In the genomic region with DNA sequence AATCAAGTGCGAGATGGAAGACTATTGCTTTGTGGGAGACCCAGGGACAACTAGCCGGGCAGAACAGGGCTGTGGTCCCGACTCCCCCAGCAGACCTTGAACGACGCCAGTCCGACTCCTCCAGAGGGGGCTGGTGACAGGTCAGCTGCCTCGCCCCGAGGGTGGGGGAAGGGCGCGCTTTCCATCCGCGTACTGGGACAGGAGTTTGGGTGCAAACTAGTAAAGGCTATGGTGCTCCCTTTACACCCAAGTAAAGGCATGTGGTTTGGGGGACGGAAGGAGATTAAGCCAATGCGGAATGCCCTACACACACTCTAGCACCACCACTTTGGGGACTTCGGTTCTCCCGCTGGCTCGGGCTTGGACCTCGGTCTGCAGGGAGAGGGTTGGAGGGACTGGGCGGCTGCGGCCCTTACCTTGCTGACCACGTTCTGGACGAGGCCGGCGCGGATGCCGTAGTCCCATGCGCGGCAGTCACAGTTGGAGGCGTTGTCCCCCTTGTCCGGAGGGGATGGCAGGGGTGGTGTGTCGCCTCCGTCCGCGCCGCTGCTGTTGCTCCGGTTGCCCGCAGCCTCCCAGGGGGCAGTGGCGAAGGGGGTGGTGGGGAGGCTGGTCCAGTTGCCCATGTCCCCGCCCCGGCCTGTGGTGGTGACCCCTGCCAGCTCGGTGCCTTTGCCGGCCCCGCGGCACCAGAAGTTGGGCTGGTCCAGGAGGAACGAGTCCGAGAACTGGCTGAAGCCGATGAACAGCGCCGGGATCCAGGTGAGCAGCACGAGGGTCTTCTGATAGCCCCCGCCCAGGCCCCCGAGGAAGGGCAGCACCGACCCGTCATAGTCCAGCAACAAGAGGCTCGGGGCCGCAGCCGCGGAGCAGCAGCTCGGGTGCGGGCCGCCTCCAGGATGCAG, we compare ENCODE assay signal across 7 cellular contexts. TPM values are rescaled to one million over a fixed set of nuclear protein-coding genes. Genes with fewer than 3 reads are reported as not detected.
DNase-seq lines count a peak whose midpoint lies in the region; ATAC-seq, FAIRE-seq and TF ChIP-seq lines count a peak whose summit lies in the region.

No MANE protein-coding gene starts in this region.

- H3K4me1 Mint-ChIP-seq in natural killer cell treated with Interleukin-12 subunit alpha and Interleukin-12 subunit beta and Interleukin-15 and Interleukin-18, amount 100 ng/mL, for 72 hours (ENCODE audit: low read depth in 2 of 2): peaks cover 5 to 7% of the 10 kb centered on the region in 2 donors

- H3K27me3 Mint-ChIP-seq in natural killer cell treated with Interleukin-12 subunit alpha and Interleukin-12 subunit beta and Interleukin-15 and Interleukin-18, amount 100 ng/mL, for 72 hours: peaks cover 27 to 44% of the 10 kb centered on the region in 2 donors

- peak overlapping the region; percentile 50 for H3K4me2 ChIP-seq in endothelial cell of umbilical vein (ENCODE audit: insufficient read depth, low read length)

- H3K79me2 ChIP-seq in endothelial cell of umbilical vein (ENCODE audit: control insufficient read depth, insufficient read depth, low read length): no peaks in the 10 kb centered on the region

- H3K9me3 ChIP-seq in Panc1 (ENCODE audit: control insufficient read depth, insufficient read depth, low read depth, low read length) (no peaks in the 10 kb centered on the region), endothelial cell of umbilical vein (replicated peaks; ENCODE audit: control insufficient read depth, insufficient read depth, low read length) (no peaks in the 10 kb centered on the region), muscle layer of duodenum (ENCODE audit: control insufficient read depth in 1 of 2, low read length in 2 of 2) (no peaks in the 10 kb centered on the region)

- in situ Hi-C loops in GM13976 (cut with MboI; ENCODE audit: low sequenced_read_pairs, unreplicated experiment) (loop anchor here (25.0 kb wide), 1 partner anchor 168 kb away; no protein-coding TSS in a partner anchor), Panc1 (cut with HindIII; ENCODE audit: low pct_unique_long_range_greater_than_20kb, low sequenced_read_pairs) (no loop called here)

- intact Hi-C loops in Panc1 (cut with micrococcal nuclease; ENCODE audit: unreplicated experiment): loop anchor here (10.0 kb wide), 2 partner anchors 161 to 279 kb away; no protein-coding TSS in a partner anchor
- intact Hi-C loops in endothelial cell of umbilical vein (cut with micrococcal nuclease): loop anchor here (1.0 to 5.0 kb wide), 3 partner anchors 107 to 277 kb away; no protein-coding TSS in a partner anchor

- H3K9me3 Mint-ChIP-seq in natural killer cell treated with Interleukin-12 subunit alpha and Interleukin-12 subunit beta and Interleukin-15 and Interleukin-18, amount 100 ng/mL, for 72 hours: no peaks in the 10 kb centered on the region

- DNase-seq in GM13976 (ENCODE audit: low spot score) (peak; percentile 48), Panc1 (ENCODE audit: low read depth, low spot score) (no peak), endothelial cell of umbilical vein (ENCODE audit: low read depth, low spot score) (peak; percentile 24), HuH-7 (ENCODE audit: low spot score) (no peak), HK-2 (ENCODE audit: unreplicated experiment) (no peak)
- no peak for DNase-seq in natural killer cell treated with Interleukin-12 subunit alpha and Interleukin-12 subunit beta and Interleukin-15 and Interleukin-18, amount 100 ng/mL, for 72 hours (ENCODE audit: low spot score)

- dilution Hi-C loops in endothelial cell of umbilical vein (cut with MboI; ENCODE audit: extremely low pct_ligation_motif_present, low sequenced_read_pairs): no loop called here

- peak; percentile 24 for ATAC-seq in Panc1
- ATAC-seq in natural killer cell treated with Interleukin-12 subunit alpha and Interleukin-12 subunit beta and Interleukin-15 and Interleukin-18, amount 100 ng/mL, for 72 hours: no peak

- TF ChIP-seq CTCF in GM13976 (IDR thresholded peaks at IDR 0.05; ENCODE audit: borderline replicate concordance, control extremely low read depth, extremely low read depth, insufficient read depth, missing control alignments) (no peak), Panc1 (IDR thresholded peaks at IDR 0.05) (no peak), endothelial cell of umbilical vein (IDR thresholded peaks at IDR 0.05; ENCODE audit: extremely low read depth in 1 of 2, insufficient read depth in 1 of 2, low read depth in 1 of 2, low read length in 2 of 2) (peak in 1 of 2 donors; percentile 6)

- BruUV-seq in Panc1 (replicated peaks; lab: Mats Ljungman, UMichigan) (no TSS peak), endothelial cell of umbilical vein (replicated peaks; lab: Mats Ljungman, UMichigan) (no TSS peak)

- peak overlapping the region; percentile 39 to 40 for H3K4me3 ChIP-seq in Panc1 (ENCODE audit: low read depth in 2 of 2, low read length in 2 of 2)
- H3K4me3 ChIP-seq in endothelial cell of umbilical vein (replicated peaks in 1 of 3; ENCODE audit: insufficient read depth in 1 of 3, low read depth in 1 of 3, low read length in 3 of 3): peak overlapping the region in 2 of 3 experiments; percentile 30 to 67
- peak overlapping the region; percentile 60 to 84 for H3K4me3 ChIP-seq in muscle layer of duodenum (ENCODE audit: low read depth in 1 of 2, low read length in 2 of 2)

- H3K9ac ChIP-seq in endothelial cell of umbilical vein (replicated peaks; ENCODE audit: extremely low read depth, insufficient read depth, low read length): no peak overlapping the region

- H3K4me3 Mint-ChIP-seq in natural killer cell treated with Interleukin-12 subunit alpha and Interleukin-12 subunit beta and Interleukin-15 and Interleukin-18, amount 100 ng/mL, for 72 hours: no peak overlapping the region

- no peaks in the 10 kb centered on the region for H3K9me1 ChIP-seq in endothelial cell of umbilical vein (replicated peaks; ENCODE audit: control insufficient read depth, extremely low read depth, insufficient read depth, low read length)

- no peak for FAIRE-seq in endothelial cell of umbilical vein (lab: Jason Lieb, UNC)

- H3K4me1 ChIP-seq in Panc1 (ENCODE audit: control insufficient read depth, insufficient read depth, low read length) (peaks cover 16% of the 10 kb centered on the region), endothelial cell of umbilical vein (ENCODE audit: control insufficient read depth, extremely low read depth, insufficient read depth, low read length) (peaks cover 5% of the 10 kb centered on the region), muscle layer of duodenum (ENCODE audit: control insufficient read depth in 1 of 2, insufficient read depth in 2 of 2, low read length in 2 of 2) (peaks cover 7 to 36% of the 10 kb centered on the region in 2 donors)

- peaks cover 6% of the 10 kb centered on the region for H3K36me3 Mint-ChIP-seq in natural killer cell treated with Interleukin-12 subunit alpha and Interleukin-12 subunit beta and Interleukin-15 and Interleukin-18, amount 100 ng/mL, for 72 hours

- TF ChIP-seq POLR2A in endothelial cell of umbilical vein (IDR thresholded peaks at IDR 0.05; ENCODE audit: low read depth, low read length): no peak

- H2AFZ ChIP-seq in endothelial cell of umbilical vein (ENCODE audit: low read depth, low read length): peak overlapping the region; percentile 46

- H3K36me3 ChIP-seq in Panc1 (ENCODE audit: control insufficient read depth, insufficient read depth, low read length) (no peaks in the 10 kb centered on the region), endothelial cell of umbilical vein (ENCODE audit: control insufficient read depth in 2 of 2, extremely low read depth in 1 of 2, insufficient read depth in 2 of 2, low read length in 2 of 2) (no peaks in the 10 kb centered on the region), muscle layer of duodenum (ENCODE audit: control insufficient read depth in 1 of 2, insufficient read depth in 2 of 2, low read length in 2 of 2) (no peaks in the 10 kb centered on the region)

- no peaks in the 10 kb centered on the region for H4K20me1 ChIP-seq in endothelial cell of umbilical vein (replicated peaks; ENCODE audit: control insufficient read depth, extremely low read depth, insufficient read depth, low read length)

- POLR2A ChIA-PET in Panc1 (lab: Charles Lee): no interaction called here
- POLR2A ChIA-PET in endothelial cell of umbilical vein (lab: Charles Lee): no interaction called here

- H3K27ac Mint-ChIP-seq in natural killer cell treated with Interleukin-12 subunit alpha and Interleukin-12 subunit beta and Interleukin-15 and Interleukin-18, amount 100 ng/mL, for 72 hours: no peak overlapping the region

- H3K27ac ChIP-seq in Panc1 (ENCODE audit: low read length) (no peak overlapping the region), endothelial cell of umbilical vein (ENCODE audit: insufficient read depth, low read depth, low read length) (no peak overlapping the region), muscle layer of duodenum (ENCODE audit: low read length) (peak overlapping the region; percentile 40)

- CTCF ChIA-PET in Panc1 (lab: Charles Lee): no interaction called here
- CTCF ChIA-PET in endothelial cell of umbilical vein (lab: Charles Lee): interaction anchor here (1.1 to 1.6 kb wide), 4 partner anchors 10 to 38 kb away, joined by 3 to 5 read pairs (median 4); no protein-coding TSS in a partner anchor

- peaks cover 15% of the 10 kb centered on the region for H3K27me3 ChIP-seq in Panc1 (ENCODE audit: control insufficient read depth, insufficient read depth, low read length)
- peaks cover 7 to 20% of the 10 kb centered on the region in 2 experiments for H3K27me3 ChIP-seq in endothelial cell of umbilical vein (ENCODE audit: control insufficient read depth in 2 of 2, insufficient read depth in 2 of 2, low read length in 2 of 2)
- peaks cover 8% of the 10 kb centered on the region for H3K27me3 ChIP-seq in muscle layer of duodenum (ENCODE audit: low read depth, low read length)

TF ChIP-seq in endothelial cell of umbilical vein, 7 proteins besides CTCF, POLR2A, EP300 and RAD21:
- TF ChIP-seq MYC (IDR thresholded peaks at IDR 0.05; ENCODE audit: low read depth, low read length): no peak
- peak; percentile 86 for TF ChIP-seq EZH2 (IDR thresholded peaks at IDR 0.05; ENCODE audit: borderline replicate concordance, low read depth, low read length, severe bottlenecking)
TF ChIP-seq in endothelial cell of umbilical vein: peak in this region for 1.

RNA-seq across cellular contexts. Expression of a gene that starts 1.1 kb away (rescaled TPM):
- 4.5 TPM for total RNA-seq in Panc1 (2021; ENCODE audit: unreplicated experiment)
- polyA plus RNA-seq in Panc1 (2012; ENCODE audit: insufficient read length): 6.2 TPM
- 10.8 and 14.3 TPM in 2 replicates for total RNA-seq in endothelial cell of umbilical vein
- 4.0 and 4.2 TPM in 2 replicates for polyA plus RNA-seq in endothelial cell of umbilical vein
- 4.0 and 4.5 TPM in 2 replicates for polyA plus RNA-seq in endothelial cell of umbilical vein (2011; cell fraction: cytosol; rRNA removed)
- 8.8 and 10.7 TPM in 2 replicates for polyA plus RNA-seq in endothelial cell of umbilical vein (2011; cell fraction: nucleus; rRNA removed)
- 2.7 and 4.0 TPM in 2 replicates for polyA plus RNA-seq in endothelial cell of umbilical vein (2012)
- 11.6 and 15.7 TPM in 2 replicates for polyA minus RNA-seq in endothelial cell of umbilical vein
- 1.0 TPM for polyA minus RNA-seq in endothelial cell of umbilical vein (2011; cell fraction: cytosol; rRNA and poly(A)+ RNA removed)
- 15.9 and 18.5 TPM in 2 replicates for polyA minus RNA-seq in endothelial cell of umbilical vein (2011; cell fraction: nucleus; rRNA and poly(A)+ RNA removed)
- total RNA-seq in natural killer cell treated with Interleukin-12 subunit alpha and Interleukin-12 subunit beta and Interleukin-15 and Interleukin-18, amount 100 ng/mL, for 72 hours: under 1 TPM; 0.11 to 0.14 TPM

Comparison
In these comparisons a context has a peak if more than half of its experiments do, and no peak if none do; other contexts are left out.
1. DNase-seq: peak in GM13976 (single experiment) and endothelial cell of umbilical vein (single experiment); none in Panc1 (single experiment), natural killer cell treated with Interleukin-12 subunit alpha and Interleukin-12 subunit beta and Interleukin-15 and Interleukin-18, amount 100 ng/mL, for 72 hours (single experiment), HuH-7 (single experiment) and HK-2 (single experiment).
2. Peak in every context shown above with its lines, with median percentiles within 50 percentile points of each other: H3K4me3 ChIP-seq.